In the genomic region with DNA sequence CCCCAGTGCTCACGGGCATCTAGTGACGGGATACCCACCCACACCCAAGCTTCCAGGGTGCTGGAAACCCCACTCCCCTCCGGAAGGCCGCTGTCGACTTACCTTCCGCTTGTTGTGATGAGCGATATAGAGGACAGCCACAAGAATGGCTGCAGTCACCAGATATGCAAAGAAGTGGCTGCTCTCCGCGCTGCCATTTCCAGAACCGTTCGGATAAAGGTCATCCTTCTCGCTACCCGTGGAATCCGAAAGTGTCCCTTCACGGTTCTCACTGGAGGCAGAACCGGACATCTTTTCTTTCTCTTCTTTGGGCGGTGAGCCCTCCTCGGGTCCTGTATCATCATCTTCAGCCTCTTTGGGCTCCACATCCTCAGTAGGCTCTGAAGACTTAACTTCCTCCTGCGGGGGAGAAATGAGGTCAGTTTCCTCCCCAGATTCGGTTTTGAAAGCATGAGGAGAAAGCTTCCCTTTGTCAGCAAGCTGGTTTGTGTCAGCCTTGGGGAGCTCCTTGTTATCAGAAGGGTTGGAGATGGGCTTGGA, we compare ENCODE assay signal across 8 cellular contexts. TPM values are rescaled to one million over a fixed set of nuclear protein-coding genes. Genes with fewer than 3 reads are reported as not detected.
DNase-seq lines count a peak whose midpoint lies in the region; ATAC-seq, FAIRE-seq and TF ChIP-seq lines count a peak whose summit lies in the region.

No MANE protein-coding gene starts in this region.

- H2BK12ac ChIP-seq in H1 (ENCODE audit: low read depth, low read length): no peak overlapping the region

- H3K4me1 Mint-ChIP-seq in CD8-positive, alpha-beta memory T cell: peaks cover 52 to 64% (median 60%) of the 10 kb centered on the region in 3 donors

- H3K9me3 Mint-ChIP-seq in CD8-positive, alpha-beta memory T cell: no peaks in the 10 kb centered on the region

- H3K9me3 ChIP-seq in CD8-positive, alpha-beta memory T cell (ENCODE audit: low read length): no peaks in the 10 kb centered on the region
- no peaks in the 10 kb centered on the region for H3K9me3 ChIP-seq in KOPT-K1 (ENCODE audit: insufficient read depth, low read length, poor library complexity, severe bottlenecking)
- no peaks in the 10 kb centered on the region for H3K9me3 ChIP-seq in H1 (ENCODE audit: insufficient read depth in 2 of 2, low read depth in 1 of 2, low read length in 1 of 2)
- no peaks in the 10 kb centered on the region for H3K9me3 ChIP-seq in neural cell (ENCODE audit: low read length)

- no peak overlapping the region for H4K8ac ChIP-seq in H1 (ENCODE audit: extremely low read depth, insufficient read depth, low read length)

- peak overlapping the region; percentile 98 for H3K27ac ChIP-seq in CD8-positive, alpha-beta memory T cell (ENCODE audit: low read depth, low read length)
- peak overlapping the region; percentile 97 for H3K27ac ChIP-seq in KOPT-K1 (ENCODE audit: low read depth, low read length, poor library complexity, severe bottlenecking)
- H3K27ac ChIP-seq in H1 (ENCODE audit: low read depth, low read length): no peak overlapping the region
- H3K27ac ChIP-seq in neural cell (ENCODE audit: low read length): no peak overlapping the region

- no peak overlapping the region for H4K5ac ChIP-seq in H1 (ENCODE audit: insufficient read length, low read depth, low read length)

- DNase-seq in CD8-positive, alpha-beta memory T cell: peak; percentile 15 to 67 (median 58)
- peak; percentile 51 for DNase-seq in activated CD4-positive, alpha-beta T cell treated with anti-CD3 and anti-CD28 coated beads for 48 hours
- DNase-seq in H1 (ENCODE audit: low read depth in 1 of 2, low spot score in 2 of 2) (no peak), D341Med (ENCODE audit: low spot score) (no peak)

- H2BK5ac ChIP-seq in H1 (ENCODE audit: low read depth, low read length): no peak overlapping the region

- peaks cover 0 to 9% of the 10 kb centered on the region in 2 experiments for H4K20me1 ChIP-seq in H1 (replicated peaks in 1 of 2; ENCODE audit: control insufficient read depth in 1 of 2, insufficient read depth in 2 of 2, low read length in 2 of 2)
- H4K20me1 ChIP-seq in neural cell (ENCODE audit: insufficient read depth): no peaks in the 10 kb centered on the region

- H3K9ac ChIP-seq in H1 (replicated peaks in 1 of 4; ENCODE audit: extremely low read depth in 1 of 4, low read depth in 3 of 4, low read length in 3 of 4) (peak overlapping the region; percentile 35 to 99 (median 94); a peak in 4 of 7 replicates), neural cell (ENCODE audit: low read length) (peak overlapping the region; percentile 95)

- H3K56ac ChIP-seq in H1 (replicated peaks; ENCODE audit: insufficient read length, low read depth, low read length): no peak overlapping the region

- H2BK15ac ChIP-seq in H1 (ENCODE audit: low read length): no peak overlapping the region

- TF ChIP-seq RAD21 in H1 (IDR thresholded peaks at IDR 0.05 in 1 of 2, conservative IDR thresholded peaks at IDR 0.05 in 1 of 2; ENCODE audit: low read depth in 2 of 2, low read length in 2 of 2): no peak
- TF ChIP-seq RAD21 in neural cell (conservative IDR thresholded peaks at IDR 0.05): no peak

- H3K79me1 ChIP-seq in H1 (ENCODE audit: low read depth, low read length): peaks cover 17% of the 10 kb centered on the region

- H2AFZ ChIP-seq in H1 (ENCODE audit: low read length): no peak overlapping the region
- no peak overlapping the region for H2AFZ ChIP-seq in neural cell (ENCODE audit: low read depth, low read length)

- H3K4me3 ChIP-seq in CD8-positive, alpha-beta memory T cell (ENCODE audit: low read length): peak overlapping the region; percentile 86
- H3K4me3 ChIP-seq in H1 (ENCODE audit: extremely low read depth in 1 of 4, insufficient read depth in 2 of 4, low read depth in 3 of 4, low read length in 4 of 4) (peak overlapping the region; percentile 61 to 96 (median 84)), neural cell (ENCODE audit: low read length) (peak overlapping the region; percentile 74)

- CTCF ChIA-PET in CD8-positive, alpha-beta memory T cell (lab: Charles Lee): interaction anchor here (0.8 to 1.4 kb wide), 5 partner anchors 17 to 226 kb away, joined by 3 to 5 read pairs (median 3); no protein-coding TSS in a partner anchor
- CTCF ChIA-PET in H1 (lab: Charles Lee; ENCODE audit: partially characterized antibody): interaction anchor here (0.7 to 2.2 kb wide), 6 partner anchors 9 to 260 kb away, joined by 3 to 8 read pairs (median 4); no protein-coding TSS in a partner anchor

- H2BK120ac ChIP-seq in H1 (replicated peaks; ENCODE audit: low read depth, low read length): no peak overlapping the region

- no peak for TF ChIP-seq POLR2A in H1 (IDR thresholded peaks at IDR 0.05; ENCODE audit: control extremely low read depth in 1 of 2, low read depth in 2 of 2, low read length in 2 of 2)

- H4K91ac ChIP-seq in H1 (replicated peaks; ENCODE audit: insufficient read length, low read length): no peak overlapping the region

- H3K18ac ChIP-seq in H1 (ENCODE audit: extremely low read depth, low read length): no peak overlapping the region

- no peak overlapping the region for H2BK20ac ChIP-seq in H1 (ENCODE audit: low read length)

- TF ChIP-seq EP300 in H1 (IDR thresholded peaks at IDR 0.05; ENCODE audit: borderline replicate concordance in 1 of 2, low read depth in 2 of 2, low read length in 2 of 2) (no peak), neural cell (conservative IDR thresholded peaks at IDR 0.05; ENCODE audit: poor library complexity, severe bottlenecking) (no peak)

- peaks cover 0 to 1% of the 10 kb centered on the region in 2 donors for H3K27me3 Mint-ChIP-seq in CD8-positive, alpha-beta memory T cell

- H3K4ac ChIP-seq in H1 (replicated peaks; ENCODE audit: insufficient read length, low read depth, low read length): no peak overlapping the region

- POLR2A ChIA-PET in CD8-positive, alpha-beta memory T cell (lab: Charles Lee): interaction anchor here (0.6 to 4.1 kb wide), 15 partner anchors 7 to 1116 kb away, joined by 3 to 86 read pairs (median 5); a partner anchor contains a TSS
- POLR2A ChIA-PET in H1 (lab: Charles Lee; ENCODE audit: partially characterized antibody): interaction anchor here (0.8 to 6.2 kb wide), 12 partner anchors 10 to 422 kb away, joined by 3 to 70 read pairs (median 8); a partner anchor contains a TSS

- H3K4me3 Mint-ChIP-seq in CD8-positive, alpha-beta memory T cell: peak overlapping the region; percentile 92 to 100 (median 99)

- peaks cover 17% of the 10 kb centered on the region for H3K23me2 ChIP-seq in H1 (ENCODE audit: low read depth, low read length)

- no peaks in the 10 kb centered on the region for H3K9me2 ChIP-seq in neural cell (ENCODE audit: insufficient read depth, low read length)

- peaks cover 39% of the 10 kb centered on the region for H3K36me3 ChIP-seq in CD8-positive, alpha-beta memory T cell (ENCODE audit: insufficient read depth, low read length)
- H3K36me3 ChIP-seq in KOPT-K1 (ENCODE audit: insufficient read depth, low read length) (peaks cover 55% of the 10 kb centered on the region), H1 (ENCODE audit: control insufficient read depth in 2 of 4, insufficient read depth in 4 of 4, low read length in 3 of 4) (peaks cover 16 to 35% (median 22%) of the 10 kb centered on the region in 4 experiments), neural cell (ENCODE audit: insufficient read depth, low read length) (no peaks in the 10 kb centered on the region)

- H3K14ac ChIP-seq in H1 (ENCODE audit: insufficient read length): no peak overlapping the region

- no peaks in the 10 kb centered on the region for H3K27me3 ChIP-seq in CD8-positive, alpha-beta memory T cell (ENCODE audit: insufficient read depth, low read length, poor library complexity, severe bottlenecking)
- H3K27me3 ChIP-seq in H1 (replicated peaks in 1 of 4; ENCODE audit: control insufficient read depth in 3 of 4, extremely low read depth in 1 of 4, insufficient read depth in 3 of 4, low read length in 3 of 4) (no peaks in the 10 kb centered on the region; a peak in 1 of 7 replicates), neural cell (ENCODE audit: insufficient read depth, low read depth, low read length) (no peaks in the 10 kb centered on the region)

- H3K4me2 ChIP-seq in H1 (ENCODE audit: insufficient read depth in 1 of 2, low read depth in 2 of 2, low read length in 2 of 2) (peak overlapping the region; percentile 86 to 99), neural cell (ENCODE audit: low read length) (peak overlapping the region; percentile 94)

- H3F3A ChIP-seq in neural cell (ENCODE audit: insufficient read depth, low read length, poor library complexity, severe bottlenecking): no peaks in the 10 kb centered on the region

- WGBS in H1 (ENCODE audit: extremely low coverage in 1 of 2, insufficient coverage in 1 of 2, insufficient read length in 1 of 2, insufficient replicate concordance in 2 of 2, low coverage in 1 of 2, low lambda C conversion rate in 2 of 2, missing lambda C conversion rate in 1 of 2), 2 experiments: 84% methylated on average over 20 of the region's 20 CpGs; no CpG with 5 or more reads in 1 of the 2 experiments

- H3K27ac Mint-ChIP-seq in CD8-positive, alpha-beta memory T cell: peak overlapping the region; percentile 94 to 100 (median 99)

- TF ChIP-seq CTCF in H1 (IDR thresholded peaks at IDR 0.05; ENCODE audit: control extremely low read depth in 1 of 3, insufficient read depth in 1 of 3, low read depth in 1 of 3, low read length in 3 of 3) (no peak), neural cell (IDR thresholded peaks at IDR 0.05; ENCODE audit: poor library complexity, severe bottlenecking) (no peak)

- H3K4me1 ChIP-seq in CD8-positive, alpha-beta memory T cell (ENCODE audit: insufficient read depth, low read length): peaks cover 50% of the 10 kb centered on the region
- H3K4me1 ChIP-seq in H1 (replicated peaks in 1 of 4; ENCODE audit: control insufficient read depth in 3 of 4, insufficient read depth in 4 of 4, low read length in 3 of 4): peaks cover 0 to 13% (median 7%) of the 10 kb centered on the region in 4 experiments; a peak in 6 of 7 replicates

- no peak overlapping the region for H3K23ac ChIP-seq in H1 (ENCODE audit: insufficient read length)

- no peak overlapping the region for H2AK5ac ChIP-seq in H1 (ENCODE audit: low read depth, low read length)

- peaks cover 24 to 69% (median 33%) of the 10 kb centered on the region in 3 donors for H3K36me3 Mint-ChIP-seq in CD8-positive, alpha-beta memory T cell

- ATAC-seq in GM21390 (IDR thresholded peaks at IDR 0.05; ENCODE audit: unreplicated experiment) (peak; percentile 36), GM19467 (IDR thresholded peaks at IDR 0.05; ENCODE audit: unreplicated experiment) (no peak)

- FAIRE-seq in H1 (lab: Jason Lieb, UNC): no peak

- H3K79me2 ChIP-seq in H1 (ENCODE audit: control insufficient read depth in 1 of 2, insufficient read depth in 2 of 2, low read length in 2 of 2) (peaks cover 9 to 24% of the 10 kb centered on the region in 2 experiments), neural cell (replicated peaks; ENCODE audit: insufficient read depth, low read length) (peaks cover 29% of the 10 kb centered on the region)

RNA-seq across cellular contexts. Expression of a gene that starts 1.3 kb away (rescaled TPM):
- total RNA-seq in CD8-positive, alpha-beta memory T cell: 10 to 100 TPM; 93.4 to 95.6 TPM
- 55.9 TPM for polyA plus RNA-seq in CD8-positive, alpha-beta memory T cell
- total RNA-seq in H1 (2021; fragmentation: NEBNext Ultra II Directional; extraction: Animal tissue kit (Norgen Biotek cat#: 25700)): 36.3 and 38.9 TPM in 2 replicates
- polyA plus RNA-seq in H1 (2011; rRNA removed): 31.1 and 33.9 TPM in 2 replicates
- 36.4 TPM for polyA plus RNA-seq in H1 (2011; cell fraction: cytosol; rRNA removed)
- polyA plus RNA-seq in H1 (2011; cell fraction: nucleus; rRNA removed): 29.4 TPM
- 21.1 to 28.9 TPM (median 25.9 TPM) in 4 replicates for polyA plus RNA-seq in H1 (2012, experiment 1 of 2)
- 3.1 TPM for polyA plus RNA-seq in H1 (2012, experiment 2 of 2)
- 46.3 TPM for polyA plus RNA-seq in H1 (2013, experiment 1 of 2)
- polyA plus RNA-seq in H1 (2013, experiment 2 of 2): 52.7 TPM
- 23.4 and 26.2 TPM in 2 replicates for polyA minus RNA-seq in H1 (2011; rRNA and poly(A)+ RNA removed)
- polyA minus RNA-seq in H1 (2011; cell fraction: cytosol; rRNA and poly(A)+ RNA removed): 19.7 TPM
- polyA minus RNA-seq in H1 (2011; cell fraction: nucleus; rRNA and poly(A)+ RNA removed): 21.7 TPM
- polyA plus RNA-seq in neural cell: 22.7 and 29.4 TPM in 2 replicates
- polyA minus RNA-seq in neural cell: 47.2 and 47.5 TPM in 2 replicates

RNA-seq across cellular contexts. Expression of a gene that starts 27.9 kb away (rescaled TPM):
- 10 to 100 TPM; 33.4 to 36.0 TPM for total RNA-seq in CD8-positive, alpha-beta memory T cell
- 23.7 TPM for polyA plus RNA-seq in CD8-positive, alpha-beta memory T cell
- total RNA-seq in H1 (2021; fragmentation: NEBNext Ultra II Directional; extraction: Animal tissue kit (Norgen Biotek cat#: 25700)): 13.6 and 15.8 TPM in 2 replicates
- 16.7 and 20.7 TPM in 2 replicates for polyA plus RNA-seq in H1 (2011; rRNA removed)
- 16.8 TPM for polyA plus RNA-seq in H1 (2011; cell fraction: cytosol; rRNA removed)
- 39.0 TPM for polyA plus RNA-seq in H1 (2011; cell fraction: nucleus; rRNA removed)
- polyA plus RNA-seq in H1 (2012, experiment 1 of 2): 17.4 to 21.6 TPM (median 19.9 TPM) in 4 replicates
- 9.2 TPM for polyA plus RNA-seq in H1 (2012, experiment 2 of 2)
- polyA plus RNA-seq in H1 (2013, experiment 1 of 2): 22.1 TPM
- polyA plus RNA-seq in H1 (2013, experiment 2 of 2): 21.2 TPM
- polyA minus RNA-seq in H1 (2011; rRNA and poly(A)+ RNA removed): 28.0 and 29.1 TPM in 2 replicates
- polyA minus RNA-seq in H1 (2011; cell fraction: cytosol; rRNA and poly(A)+ RNA removed): 23.9 TPM
- 15.0 TPM for polyA minus RNA-seq in H1 (2011; cell fraction: nucleus; rRNA and poly(A)+ RNA removed)
- polyA plus RNA-seq in neural cell: 10.9 and 13.3 TPM in 2 replicates
- 12.3 and 14.4 TPM in 2 replicates for polyA minus RNA-seq in neural cell

RNA-seq across cellular contexts. Expression of a gene that starts 28.1 kb away (rescaled TPM):
- 10 to 100 TPM; 13.6 to 14.4 TPM for total RNA-seq in CD8-positive, alpha-beta memory T cell
- 12.2 TPM for polyA plus RNA-seq in CD8-positive, alpha-beta memory T cell
- total RNA-seq in H1 (2021; fragmentation: NEBNext Ultra II Directional; extraction: Animal tissue kit (Norgen Biotek cat#: 25700)): 6.9 and 10.2 TPM in 2 replicates
- polyA plus RNA-seq in H1 (2011; rRNA removed) (8.5 and 9.3 TPM in 2 replicates), neural cell (39.7 and 52.6 TPM in 2 replicates)
- 12.4 TPM for polyA plus RNA-seq in H1 (2011; cell fraction: cytosol; rRNA removed)
- 29.5 TPM for polyA plus RNA-seq in H1 (2011; cell fraction: nucleus; rRNA removed)
- 7.9 to 10.0 TPM (median 8.7 TPM) in 4 replicates for polyA plus RNA-seq in H1 (2012, experiment 1 of 2)
- polyA plus RNA-seq in H1 (2012, experiment 2 of 2): 6.2 TPM
- polyA plus RNA-seq in H1 (2013, experiment 1 of 2): 6.1 TPM
- 5.4 TPM for polyA plus RNA-seq in H1 (2013, experiment 2 of 2)
- 17.1 and 19.0 TPM in 2 replicates for polyA minus RNA-seq in H1 (2011; rRNA and poly(A)+ RNA removed)
- 3.7 TPM for polyA minus RNA-seq in H1 (2011; cell fraction: cytosol; rRNA and poly(A)+ RNA removed)
- polyA minus RNA-seq in H1 (2011; cell fraction: nucleus; rRNA and poly(A)+ RNA removed): 12.8 TPM
- 29.5 and 35.5 TPM in 2 replicates for polyA minus RNA-seq in neural cell

Comparison
In these comparisons a context has a peak if more than half of its experiments do, and no peak if none do; other contexts are left out.
1. DNase-seq: peak in CD8-positive, alpha-beta memory T cell (5 of 5) and activated CD4-positive, alpha-beta T cell treated with anti-CD3 and anti-CD28 coated beads for 48 hours (single experiment); none in H1 (0 of 2) and D341Med (single experiment).
2. H3K27ac ChIP-seq: peak in CD8-positive, alpha-beta memory T cell (single experiment) and KOPT-K1 (single experiment); none in H1 (single experiment) and neural cell (single experiment).
3. Peak in every context shown above with its lines, with median percentiles within 50 percentile points of each other: H3K4me3 ChIP-seq.